Comparison of ENCODE assay signal across 8 cellular contexts in the genomic region with DNA sequence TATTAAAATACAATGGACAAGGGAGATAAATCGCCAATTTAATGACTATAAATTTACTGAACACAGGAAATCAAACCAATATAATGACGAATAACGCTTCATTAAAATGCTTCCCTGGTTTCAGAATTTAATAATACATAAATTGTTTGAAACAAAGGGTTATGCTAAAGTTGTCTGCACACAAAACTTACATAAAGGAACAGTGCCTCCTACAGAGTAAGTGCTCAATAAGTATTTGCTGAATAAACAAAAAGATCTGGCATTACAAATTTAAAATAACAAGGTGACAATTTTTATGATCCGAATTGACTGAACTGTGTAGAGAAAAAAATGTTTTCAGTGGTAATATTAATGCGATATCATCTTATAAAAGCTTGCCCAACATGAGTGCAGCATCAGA.
A peak's percentile ranks its signal among the peaks of the same experiment; 100 is the strongest.
DNase-seq lines count a peak whose midpoint lies in the region; ATAC-seq and TF ChIP-seq lines count a peak whose summit lies in the region.

No MANE protein-coding gene starts in this region.

- H3K27me3 ChIP-seq in HUES6 (ENCODE audit: control insufficient read depth, insufficient read depth, low read length) (no peaks in the 10 kb centered on the region), right lobe of liver (no peaks in the 10 kb centered on the region)

- no peaks in the 10 kb centered on the region for H3K9me3 ChIP-seq in HUES6 (ENCODE audit: control insufficient read depth, insufficient read depth, low read depth, low read length)
- no peaks in the 10 kb centered on the region for H3K9me3 ChIP-seq in right lobe of liver

- H3K27ac ChIP-seq in HUES6 (ENCODE audit: low read depth, low read length) (no peak overlapping the region), right lobe of liver (peak overlapping the region; percentile 91 to 96 (median 92))

- no peaks in the 10 kb centered on the region for H3K36me3 ChIP-seq in HUES6 (ENCODE audit: control insufficient read depth, insufficient read depth, low read length)
- no peaks in the 10 kb centered on the region for H3K36me3 ChIP-seq in right lobe of liver

- TF ChIP-seq CTCF in astrocyte of the cerebellum (IDR thresholded peaks at IDR 0.05; ENCODE audit: low read depth, low read length, missing control alignments) (no peak), right lobe of liver (IDR thresholded peaks at IDR 0.05) (peak; percentile 22 to 37 (median 26))

- WGBS in right lobe of liver (ENCODE audit: insufficient coverage, low coverage, low lambda C conversion rate, missing lambda C conversion rate): 26% methylated on average over 5 of the region's 5 CpGs

- intact Hi-C loops in right lobe of liver (cut with DNase I): loop anchor here in 1 of 2 donors (10.0 kb wide), 1 partner anchor 50 kb away; no protein-coding TSS in a partner anchor

- no peak for ATAC-seq in right lobe of liver
- ATAC-seq in GM18873 (IDR thresholded peaks at IDR 0.05; ENCODE audit: low FRiP score, unreplicated experiment): no peak

- H3K4me3 ChIP-seq in HUES6 (ENCODE audit: low read depth, low read length) (peak overlapping the region; percentile 82), astrocyte of the cerebellum (ENCODE audit: low read depth, low read length) (peak overlapping the region; percentile 94), right lobe of liver (peak overlapping the region; percentile 66 to 71 (median 69))

- H3K9ac ChIP-seq in HUES6 (ENCODE audit: low read length): no peak overlapping the region

- in situ Hi-C loops in astrocyte of the cerebellum (cut with HindIII; ENCODE audit: low sequenced_read_pairs): no loop called here

- no peak for TF ChIP-seq POLR2A in right lobe of liver (IDR thresholded peaks at IDR 0.05)

- H3K4me1 ChIP-seq in HUES6 (ENCODE audit: control insufficient read depth, insufficient read depth, low read length): peaks cover 13% of the 10 kb centered on the region
- peaks cover 0 to 19% (median 8%) of the 10 kb centered on the region in 4 donors for H3K4me1 ChIP-seq in right lobe of liver

- peak; percentile 22 for DNase-seq in CD1c-positive myeloid dendritic cell (ENCODE audit: extremely low spot score)
- no peak for DNase-seq in astrocyte of the cerebellum (ENCODE audit: low read depth)
- DNase-seq in right lobe of liver: no peak
- DNase-seq in NCI-H146 (lab: John Stamatoyannopoulos, UW): no peak
- DNase-seq in stimulated activated CD4-positive, alpha-beta T cell treated with anti-CD3 and anti-CD28 coated beads, Interleukin-15, amount 100 ng/mL, for 24 hours: no peak
- no peak for DNase-seq in SK-N-DZ (ENCODE audit: low spot score)
